8 cellular contexts compared by ENCODE assay signal in genomic region chr14:73723411-73723798, GRCh38. TPM values are rescaled to one million over a fixed set of nuclear protein-coding genes. Genes with fewer than 3 reads are reported as not detected.
DNase-seq lines count a peak whose midpoint lies in the region; TF ChIP-seq lines count a peak whose summit lies in the region.

No MANE protein-coding gene starts in this region.

- H3K27me3 ChIP-seq in endodermal cell (ENCODE audit: control insufficient read depth, insufficient read depth, low read length, poor library complexity, severe bottlenecking) (no peaks in the 10 kb centered on the region), parathyroid adenoma (ENCODE audit: control insufficient read depth, insufficient read depth, low read length) (no peaks in the 10 kb centered on the region), H7 (ENCODE audit: control insufficient read depth, insufficient read depth, low read length) (peaks cover 2% of the 10 kb centered on the region; the same call in 1 of the 2 replicates)

- H3K79me2 ChIP-seq in parathyroid adenoma (peaks cover 28% of the 10 kb centered on the region), OCI-LY7 (ENCODE audit: insufficient read depth, low read depth, low read length) (peaks cover 11% of the 10 kb centered on the region; the same call in 1 of the 2 replicates)

- H3K36me3 ChIP-seq in endodermal cell (ENCODE audit: control insufficient read depth, insufficient read depth, low read length) (peaks cover 72% of the 10 kb centered on the region), parathyroid adenoma (ENCODE audit: control insufficient read depth, insufficient read depth, low read length) (no peaks in the 10 kb centered on the region), H7 (replicated peaks; ENCODE audit: control insufficient read depth, insufficient read depth, low read length) (peaks cover 6% of the 10 kb centered on the region), OCI-LY7 (ENCODE audit: insufficient read depth, low read length) (peaks cover 97% of the 10 kb centered on the region)

- DNase-seq in COLO829 (ENCODE audit: low spot score), result peak; percentile 75
- DNase-seq in NCI-H460 (ENCODE audit: extremely low read depth, low read depth), result peak; percentile 33
- DNase-seq in endodermal cell, result no peak
- no peak for DNase-seq in NCI-H146 treated with DMSO at 0.1 percent for 48 hours (lab: John Stamatoyannopoulos, UW; ENCODE audit: unreplicated experiment)
- DNase-seq in H7, result no peak
- no peak for DNase-seq in GF-D8 (lab: John Stamatoyannopoulos, UW)
- no peak for DNase-seq in OCI-LY7 (ENCODE audit: low spot score)

- H3K9me2 ChIP-seq in OCI-LY7 (ENCODE audit: insufficient read depth, low read length), result no peaks in the 10 kb centered on the region

- intact Hi-C loops in OCI-LY7 (cut with micrococcal nuclease; ENCODE audit: unreplicated experiment), result no loop called here

- H3K4me3 ChIP-seq in endodermal cell (ENCODE audit: low read length), result no peak overlapping the region
- H3K4me3 ChIP-seq in parathyroid adenoma (ENCODE audit: low read depth, low read length), result no peak overlapping the region
- no peak overlapping the region for H3K4me3 ChIP-seq in H7 (ENCODE audit: insufficient read depth, low read depth, low read length)
- no peak overlapping the region for H3K4me3 ChIP-seq in OCI-LY7 (ENCODE audit: low read depth, low read length, poor library complexity, severe bottlenecking)

- no peaks in the 10 kb centered on the region for H3K27me3 Mint-ChIP-seq in endodermal cell (ENCODE audit: insufficient read depth)

- H3K27ac ChIP-seq in endodermal cell (ENCODE audit: low read depth, low read length) (peak overlapping the region; percentile 78), parathyroid adenoma (peak overlapping the region; percentile 30), OCI-LY7 (ENCODE audit: low read depth, low read length, poor library complexity, severe bottlenecking) (no peak overlapping the region)

- H3K9me3 Mint-ChIP-seq in endodermal cell, result no peaks in the 10 kb centered on the region

- H3K9ac ChIP-seq in endodermal cell (ENCODE audit: extremely low read depth, low read length, poor library complexity, severe bottlenecking) (no peak overlapping the region), parathyroid adenoma (no peak overlapping the region)

- H3K4me1 ChIP-seq in endodermal cell (ENCODE audit: control insufficient read depth, insufficient read depth, low read length) (peaks cover 19% of the 10 kb centered on the region), parathyroid adenoma (peaks cover 3% of the 10 kb centered on the region), OCI-LY7 (ENCODE audit: insufficient read depth, low read length, poor library complexity, severe bottlenecking) (peaks cover under 1% of the 10 kb centered on the region)

- no peak overlapping the region for H3K4me3 Mint-ChIP-seq in endodermal cell

- peaks cover 46% of the 10 kb centered on the region for H3K36me3 Mint-ChIP-seq in endodermal cell (ENCODE audit: low read depth)

- H4K20me1 ChIP-seq in OCI-LY7 (ENCODE audit: insufficient read depth, low read length), result no peaks in the 10 kb centered on the region

- H3K27ac Mint-ChIP-seq in endodermal cell, result no peak overlapping the region

- BruUV-seq in OCI-LY7 (replicated peaks; lab: Mats Ljungman, UMichigan), result no TSS peak

- H3K9me3 ChIP-seq in endodermal cell (ENCODE audit: control insufficient read depth, low read length), result no peaks in the 10 kb centered on the region
- H3K9me3 ChIP-seq in parathyroid adenoma (ENCODE audit: control insufficient read depth, low read length), result no peaks in the 10 kb centered on the region
- no peaks in the 10 kb centered on the region for H3K9me3 ChIP-seq in OCI-LY7 (ENCODE audit: low read length)

- TF ChIP-seq CTCF in endodermal cell (conservative IDR thresholded peaks at IDR 0.05) (no peak), parathyroid adenoma (IDR thresholded peaks at IDR 0.05) (no peak), OCI-LY7 (conservative IDR thresholded peaks at IDR 0.05; ENCODE audit: low read length) (no peak)

- H3K4me2 ChIP-seq in parathyroid adenoma (ENCODE audit: low read length) (no peak overlapping the region), OCI-LY7 (ENCODE audit: low read length) (no peak overlapping the region)

- H2AFZ ChIP-seq in parathyroid adenoma, result no peak overlapping the region
- H2AFZ ChIP-seq in OCI-LY7 (ENCODE audit: low read length), result no peak overlapping the region

- CTCF ChIA-PET in OCI-LY7 (lab: Charles Lee; ENCODE audit: unreplicated experiment), result interaction anchor here (0.6 kb wide), 1 partner anchor 9 kb away, joined by 3 read pairs; no protein-coding TSS in a partner anchor

- H3K4me1 Mint-ChIP-seq in endodermal cell, result peaks cover 24% of the 10 kb centered on the region

- 91 to 96% methylated on average over 6 to 7 of the region's 7 CpGs for WGBS in endodermal cell (ENCODE audit: insufficient coverage in 1 of 2, insufficient read length in 1 of 2), 2 experiments

- POLR2A ChIA-PET in OCI-LY7 (lab: Charles Lee), result interaction anchor here (1.2 to 1.6 kb wide), 2 partner anchors 11 to 18 kb away, joined by 3 read pairs; no protein-coding TSS in a partner anchor

RNA-seq across cellular contexts. Expression of gene PNMA1, which starts 9.2 kb away (rescaled TPM):
- 72.9 and 78.4 TPM in 2 replicates for total RNA-seq in NCI-H460 (2014; rRNA removed; shearing (Covaris generic))
- 128 and 155 TPM in 2 replicates for polyA plus RNA-seq in NCI-H460 (2014; cell fraction: nucleus; rRNA removed)
- total RNA-seq in endodermal cell (10 to 100 TPM; 66.9 to 70.4 TPM), OCI-LY7 (2022) (14.5 and 14.6 TPM in 2 replicates)
- 114 TPM for polyA plus RNA-seq in endodermal cell (2013, experiment 1 of 2)
- 103 TPM for polyA plus RNA-seq in endodermal cell (2013, experiment 2 of 2)
- total RNA-seq in H7 (2014; rRNA removed; shearing (Covaris generic)), result 18.0 and 18.1 TPM in 2 replicates
- total RNA-seq in OCI-LY7 (2014; rRNA removed; shearing (Covaris generic)), result 5.8 and 6.0 TPM in 2 replicates

Comparison
In these comparisons a context has a peak if more than half of its experiments do, and no peak if none do; other contexts are left out.
1. DNase-seq: peak in COLO829 (single experiment) and NCI-H460 (single experiment); none in endodermal cell (single experiment), NCI-H146 treated with DMSO at 0.1 percent for 48 hours (single experiment), H7 (single experiment), GF-D8 (single experiment) and OCI-LY7 (single experiment).